8 cellular contexts compared by ENCODE assay signal in genomic region chr17:76791053-76791980, GRCh38. TPM values are rescaled to one million over a fixed set of nuclear protein-coding genes. Genes with fewer than 3 reads are reported as not detected.
DNase-seq lines count a peak whose midpoint lies in the region; ATAC-seq lines count a peak whose summit lies in the region.

No MANE protein-coding gene starts in this region.

- DNase-seq in Daoy (ENCODE audit: low read depth): peak; percentile 89
- peak; percentile 79 for DNase-seq in NAMALWA (ENCODE audit: low spot score)
- peak; percentile 38 for DNase-seq in activated CD8-positive, alpha-beta memory T cell treated with anti-CD3 and anti-CD28 coated beads, Interleukin-2, amount 50 U/mL, for 4 hours
- peak; percentile 60 for DNase-seq in fibroblast of gingiva (ENCODE audit: low read depth)
- peak; percentile 23 for DNase-seq in stimulated activated CD4-positive, alpha-beta T cell treated with anti-CD3 and anti-CD28 coated beads, Interleukin-12 subunit alpha, Interleukin-12 subunit beta, amount 100 ng/mL, for 4 hours
- no peak for DNase-seq in DMS153 treated with DMSO at 0.1 percent for 48 hours (lab: John Stamatoyannopoulos, UW; ENCODE audit: unreplicated experiment)
- DNase-seq in DMS114 treated with DMSO at 0.1 percent for 48 hours (lab: John Stamatoyannopoulos, UW; ENCODE audit: unreplicated experiment): no peak

- no peak for ATAC-seq in GM19463 (IDR thresholded peaks at IDR 0.05; ENCODE audit: unreplicated experiment)

RNA-seq across cellular contexts. Expression of gene MFSD11, which starts 53.4 kb away (rescaled TPM):
- 21.4 and 37.6 TPM in 2 replicates for total RNA-seq in Daoy (2014; rRNA removed; shearing (Covaris generic))

RNA-seq across cellular contexts. Expression of gene SRSF2, which starts 54.2 kb away (rescaled TPM):
- 359 and 429 TPM in 2 replicates for total RNA-seq in Daoy (2014; rRNA removed; shearing (Covaris generic))

Comparison
In these comparisons a context has a peak if more than half of its experiments do, and no peak if none do; other contexts are left out.
1. DNase-seq: peak in Daoy (single experiment), NAMALWA (single experiment), activated CD8-positive, alpha-beta memory T cell treated with anti-CD3 and anti-CD28 coated beads, Interleukin-2, amount 50 U/mL, for 4 hours (single experiment), fibroblast of gingiva (single experiment) and stimulated activated CD4-positive, alpha-beta T cell treated with anti-CD3 and anti-CD28 coated beads, Interleukin-12 subunit alpha, Interleukin-12 subunit beta, amount 100 ng/mL, for 4 hours (single experiment); none in DMS153 treated with DMSO at 0.1 percent for 48 hours (single experiment) and DMS114 treated with DMSO at 0.1 percent for 48 hours (single experiment).